In the genomic region with DNA sequence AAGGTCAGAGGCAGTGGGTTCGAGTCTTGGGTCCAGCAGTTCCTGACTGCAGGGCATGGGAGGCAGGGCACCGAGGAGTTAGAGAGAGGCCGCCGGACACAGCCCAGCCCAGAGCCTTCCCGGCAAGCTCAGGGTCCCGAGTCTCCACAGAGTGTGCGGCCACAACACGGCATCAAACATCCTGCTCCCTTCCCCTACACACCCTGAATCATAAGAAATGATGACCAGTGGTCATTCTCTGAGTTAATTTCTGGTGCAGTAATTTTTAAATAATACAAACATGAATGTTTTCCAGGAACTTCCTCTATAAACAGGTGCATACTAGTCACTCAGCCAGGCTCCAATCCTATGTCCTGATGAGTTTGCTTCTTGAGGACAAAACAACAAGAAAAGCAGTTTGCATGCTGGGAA, we compare ENCODE assay signal across 1 cellular context.
TF ChIP-seq lines count a peak whose summit lies in the region.

No MANE protein-coding gene starts in this region.

TF ChIP-seq in endothelial cell of umbilical vein, 7 proteins besides CTCF, POLR2A, EP300 and RAD21:
- TF ChIP-seq MYC (IDR thresholded peaks at IDR 0.05; ENCODE audit: low read depth, low read length) = no peak
- no peak for TF ChIP-seq POLR2AphosphoS5 (IDR thresholded peaks at IDR 0.05; ENCODE audit: insufficient read depth, low read depth, low read length)
- TF ChIP-seq, protein P1, sequence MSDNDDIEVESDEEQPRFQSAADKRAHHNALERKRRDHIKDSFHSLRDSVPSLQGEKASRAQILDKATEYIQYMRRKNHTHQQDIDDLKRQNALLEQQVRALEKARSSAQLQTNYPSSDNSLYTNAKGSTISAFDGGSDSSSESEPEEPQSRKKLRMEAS (IDR thresholded peaks at IDR 0.05; ENCODE audit: insufficient read depth, insufficient read length) = no peak
- no peak for TF ChIP-seq FOS (IDR thresholded peaks at IDR 0.05; ENCODE audit: borderline replicate concordance, insufficient read depth, low read length)
- no peak for TF ChIP-seq GATA2 (IDR thresholded peaks at IDR 0.05; ENCODE audit: insufficient read depth, insufficient read length, low read depth, low read length)
- TF ChIP-seq JUN (IDR thresholded peaks at IDR 0.05; ENCODE audit: borderline replicate concordance, insufficient read depth, insufficient read length, low read depth) = no peak
- no peak for TF ChIP-seq EZH2 (IDR thresholded peaks at IDR 0.05; ENCODE audit: borderline replicate concordance, low read depth, low read length, severe bottlenecking)
